In the genomic region with DNA sequence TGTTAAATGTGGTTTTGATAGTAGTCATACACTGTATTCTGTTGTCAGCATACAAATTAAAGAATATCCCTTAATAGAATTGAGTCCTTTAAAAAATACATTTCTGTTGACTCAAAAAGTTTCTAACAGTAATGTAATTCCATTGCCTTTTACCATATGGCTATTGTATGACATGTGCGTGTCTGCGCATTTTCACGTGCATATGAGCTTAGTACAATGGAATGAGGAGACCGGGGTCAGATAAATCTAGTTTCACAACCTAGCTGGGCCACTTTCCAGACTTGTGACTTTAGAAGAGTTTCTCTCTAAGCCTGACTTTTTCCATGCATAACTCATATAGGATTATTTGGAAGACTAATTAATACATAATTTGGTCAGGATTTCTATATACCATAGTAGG, we compare ENCODE assay signal across 1 cellular context.
TF ChIP-seq lines count a peak whose summit lies in the region.

No MANE protein-coding gene starts in this region.

TF ChIP-seq in liver, 16 proteins besides CTCF, POLR2A, EP300 and RAD21 (continued from another document):
- TF ChIP-seq, protein P1, sequence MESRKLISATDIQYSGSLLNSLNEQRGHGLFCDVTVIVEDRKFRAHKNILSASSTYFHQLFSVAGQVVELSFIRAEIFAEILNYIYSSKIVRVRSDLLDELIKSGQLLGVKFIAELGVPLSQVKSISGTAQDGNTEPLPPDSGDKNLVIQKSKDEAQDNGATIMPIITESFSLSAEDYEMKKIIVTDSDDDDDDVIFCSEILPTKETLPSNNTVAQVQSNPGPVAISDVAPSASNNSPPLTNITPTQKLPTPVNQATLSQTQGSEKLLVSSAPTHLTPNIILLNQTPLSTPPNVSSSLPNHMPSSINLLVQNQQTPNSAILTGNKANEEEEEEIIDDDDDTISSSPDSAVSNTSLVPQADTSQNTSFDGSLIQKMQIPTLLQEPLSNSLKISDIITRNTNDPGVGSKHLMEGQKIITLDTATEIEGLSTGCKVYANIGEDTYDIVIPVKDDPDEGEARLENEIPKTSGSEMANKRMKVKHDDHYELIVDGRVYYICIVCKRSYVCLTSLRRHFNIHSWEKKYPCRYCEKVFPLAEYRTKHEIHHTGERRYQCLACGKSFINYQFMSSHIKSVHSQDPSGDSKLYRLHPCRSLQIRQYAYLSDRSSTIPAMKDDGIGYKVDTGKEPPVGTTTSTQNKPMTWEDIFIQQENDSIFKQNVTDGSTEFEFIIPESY (IDR thresholded peaks at IDR 0.05): peak; percentile 42
- TF ChIP-seq FOXA2 (IDR thresholded peaks at IDR 0.05): no peak
- TF ChIP-seq, protein P2, sequence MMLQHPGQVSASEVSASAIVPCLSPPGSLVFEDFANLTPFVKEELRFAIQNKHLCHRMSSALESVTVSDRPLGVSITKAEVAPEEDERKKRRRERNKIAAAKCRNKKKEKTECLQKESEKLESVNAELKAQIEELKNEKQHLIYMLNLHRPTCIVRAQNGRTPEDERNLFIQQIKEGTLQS (IDR thresholded peaks at IDR 0.05): no peak
- TF ChIP-seq, protein P3, sequence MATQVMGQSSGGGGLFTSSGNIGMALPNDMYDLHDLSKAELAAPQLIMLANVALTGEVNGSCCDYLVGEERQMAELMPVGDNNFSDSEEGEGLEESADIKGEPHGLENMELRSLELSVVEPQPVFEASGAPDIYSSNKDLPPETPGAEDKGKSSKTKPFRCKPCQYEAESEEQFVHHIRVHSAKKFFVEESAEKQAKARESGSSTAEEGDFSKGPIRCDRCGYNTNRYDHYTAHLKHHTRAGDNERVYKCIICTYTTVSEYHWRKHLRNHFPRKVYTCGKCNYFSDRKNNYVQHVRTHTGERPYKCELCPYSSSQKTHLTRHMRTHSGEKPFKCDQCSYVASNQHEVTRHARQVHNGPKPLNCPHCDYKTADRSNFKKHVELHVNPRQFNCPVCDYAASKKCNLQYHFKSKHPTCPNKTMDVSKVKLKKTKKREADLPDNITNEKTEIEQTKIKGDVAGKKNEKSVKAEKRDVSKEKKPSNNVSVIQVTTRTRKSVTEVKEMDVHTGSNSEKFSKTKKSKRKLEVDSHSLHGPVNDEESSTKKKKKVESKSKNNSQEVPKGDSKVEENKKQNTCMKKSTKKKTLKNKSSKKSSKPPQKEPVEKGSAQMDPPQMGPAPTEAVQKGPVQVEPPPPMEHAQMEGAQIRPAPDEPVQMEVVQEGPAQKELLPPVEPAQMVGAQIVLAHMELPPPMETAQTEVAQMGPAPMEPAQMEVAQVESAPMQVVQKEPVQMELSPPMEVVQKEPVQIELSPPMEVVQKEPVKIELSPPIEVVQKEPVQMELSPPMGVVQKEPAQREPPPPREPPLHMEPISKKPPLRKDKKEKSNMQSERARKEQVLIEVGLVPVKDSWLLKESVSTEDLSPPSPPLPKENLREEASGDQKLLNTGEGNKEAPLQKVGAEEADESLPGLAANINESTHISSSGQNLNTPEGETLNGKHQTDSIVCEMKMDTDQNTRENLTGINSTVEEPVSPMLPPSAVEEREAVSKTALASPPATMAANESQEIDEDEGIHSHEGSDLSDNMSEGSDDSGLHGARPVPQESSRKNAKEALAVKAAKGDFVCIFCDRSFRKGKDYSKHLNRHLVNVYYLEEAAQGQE (IDR thresholded peaks at IDR 0.05): peak; percentile 29
- TF ChIP-seq YY1 (IDR thresholded peaks at IDR 0.05): peak; percentile 45
- TF ChIP-seq FOXA1 (IDR thresholded peaks at IDR 0.05): no peak
- no peak for TF ChIP-seq EGR1 (IDR thresholded peaks at IDR 0.05; ENCODE audit: low read depth in 2 of 2)
- TF ChIP-seq, protein P4, sequence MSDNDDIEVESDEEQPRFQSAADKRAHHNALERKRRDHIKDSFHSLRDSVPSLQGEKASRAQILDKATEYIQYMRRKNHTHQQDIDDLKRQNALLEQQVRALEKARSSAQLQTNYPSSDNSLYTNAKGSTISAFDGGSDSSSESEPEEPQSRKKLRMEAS (IDR thresholded peaks at IDR 0.05): peak; percentile 72
- TF ChIP-seq NR2F2 (IDR thresholded peaks at IDR 0.05): no peak
- TF ChIP-seq SP1 (IDR thresholded peaks at IDR 0.05): no peak
- peak; percentile 45 to 76 for TF ChIP-seq RXRA (IDR thresholded peaks at IDR 0.05)
- no peak for TF ChIP-seq TAF1 (conservative IDR thresholded peaks at IDR 0.05)
- TF ChIP-seq GABPA (IDR thresholded peaks at IDR 0.05 in 1 of 2, conservative IDR thresholded peaks at IDR 0.05 in 1 of 2): peak in 1 of 2 donors; percentile 29
- no peak for TF ChIP-seq HNF4G (IDR thresholded peaks at IDR 0.05)
- peak; percentile 53 to 92 for TF ChIP-seq JUND (IDR thresholded peaks at IDR 0.05)
